2 cellular contexts compared by ENCODE assay signal in the genomic region with DNA sequence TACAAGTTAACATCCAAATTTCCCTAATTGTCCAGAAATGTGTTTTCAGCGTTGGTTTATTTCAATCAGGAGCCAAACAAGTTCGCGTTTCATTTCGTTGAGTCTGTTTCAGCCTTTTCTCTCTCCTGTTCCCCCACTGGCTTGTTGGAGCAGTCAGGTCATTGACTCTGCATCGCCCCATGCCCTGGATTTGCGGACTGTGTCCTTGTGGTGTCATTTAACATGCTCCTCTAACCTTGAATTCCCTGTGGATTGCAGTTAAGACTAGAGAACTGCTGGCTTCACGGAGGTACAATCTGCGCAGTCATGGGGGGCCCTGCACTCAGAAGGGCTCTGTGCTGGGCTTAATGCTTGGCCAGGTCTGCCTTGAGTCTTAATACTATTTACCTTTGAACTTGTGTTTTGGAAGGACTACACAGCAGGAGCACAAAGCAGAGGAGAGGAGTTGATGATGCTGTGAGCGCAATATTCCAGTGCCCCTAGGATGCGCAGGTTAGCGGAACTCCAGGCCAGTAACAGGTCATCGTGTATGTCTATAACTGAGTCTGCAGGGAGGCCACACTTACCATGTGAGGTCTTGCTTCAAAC.
TF ChIP-seq lines count a peak whose summit lies in the region.

No MANE protein-coding gene starts in this region.

TF ChIP-seq in IMR-90, 13 proteins besides CTCF, POLR2A, EP300 and RAD21:
- no peak for TF ChIP-seq MAZ (IDR thresholded peaks at IDR 0.05; ENCODE audit: borderline replicate concordance, low read depth, low read length)
- no peak for TF ChIP-seq RFX5 (IDR thresholded peaks at IDR 0.05; ENCODE audit: low read depth, low read length)
- TF ChIP-seq, protein P1, sequence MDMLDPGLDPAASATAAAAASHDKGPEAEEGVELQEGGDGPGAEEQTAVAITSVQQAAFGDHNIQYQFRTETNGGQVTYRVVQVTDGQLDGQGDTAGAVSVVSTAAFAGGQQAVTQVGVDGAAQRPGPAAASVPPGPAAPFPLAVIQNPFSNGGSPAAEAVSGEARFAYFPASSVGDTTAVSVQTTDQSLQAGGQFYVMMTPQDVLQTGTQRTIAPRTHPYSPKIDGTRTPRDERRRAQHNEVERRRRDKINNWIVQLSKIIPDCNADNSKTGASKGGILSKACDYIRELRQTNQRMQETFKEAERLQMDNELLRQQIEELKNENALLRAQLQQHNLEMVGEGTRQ (IDR thresholded peaks at IDR 0.05; ENCODE audit: low read depth, low read length) = no peak
- TF ChIP-seq SMC3 (IDR thresholded peaks at IDR 0.05; ENCODE audit: low read depth, low read length) = no peak
- TF ChIP-seq NFE2L2 (IDR thresholded peaks at IDR 0.05; ENCODE audit: low read depth, low read length) = no peak
- TF ChIP-seq, protein P2, sequence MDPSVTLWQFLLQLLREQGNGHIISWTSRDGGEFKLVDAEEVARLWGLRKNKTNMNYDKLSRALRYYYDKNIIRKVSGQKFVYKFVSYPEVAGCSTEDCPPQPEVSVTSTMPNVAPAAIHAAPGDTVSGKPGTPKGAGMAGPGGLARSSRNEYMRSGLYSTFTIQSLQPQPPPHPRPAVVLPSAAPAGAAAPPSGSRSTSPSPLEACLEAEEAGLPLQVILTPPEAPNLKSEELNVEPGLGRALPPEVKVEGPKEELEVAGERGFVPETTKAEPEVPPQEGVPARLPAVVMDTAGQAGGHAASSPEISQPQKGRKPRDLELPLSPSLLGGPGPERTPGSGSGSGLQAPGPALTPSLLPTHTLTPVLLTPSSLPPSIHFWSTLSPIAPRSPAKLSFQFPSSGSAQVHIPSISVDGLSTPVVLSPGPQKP (IDR thresholded peaks at IDR 0.05; ENCODE audit: borderline replicate concordance, low read depth, low read length) = no peak
- TF ChIP-seq CHD1 (IDR thresholded peaks at IDR 0.05; ENCODE audit: low read depth, low read length) = no peak
- TF ChIP-seq RCOR1 (IDR thresholded peaks at IDR 0.05; ENCODE audit: insufficient replicate concordance, low read length) = no peak
- no peak for TF ChIP-seq BHLHE40 (IDR thresholded peaks at IDR 0.05; ENCODE audit: low read depth, low read length)
- TF ChIP-seq MAFK (IDR thresholded peaks at IDR 0.05; ENCODE audit: low read depth, low read length) = no peak
- no peak for TF ChIP-seq MXI1 (IDR thresholded peaks at IDR 0.05; ENCODE audit: borderline replicate concordance, low read depth, low read length)
- no peak for TF ChIP-seq CEBPB (IDR thresholded peaks at IDR 0.05; ENCODE audit: low read depth, low read length)
- no peak for TF ChIP-seq FOS (IDR thresholded peaks at IDR 0.05; ENCODE audit: low read depth, low read length)

TF ChIP-seq in K562, 482 proteins besides CTCF, POLR2A, EP300 and RAD21:
- TF ChIP-seq, protein P3, sequence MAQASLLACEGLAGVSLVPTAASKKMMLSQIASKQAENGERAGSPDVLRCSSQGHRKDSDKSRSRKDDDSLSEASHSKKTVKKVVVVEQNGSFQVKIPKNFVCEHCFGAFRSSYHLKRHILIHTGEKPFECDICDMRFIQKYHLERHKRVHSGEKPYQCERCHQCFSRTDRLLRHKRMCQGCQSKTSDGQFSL (CRISPR knock-in tag; IDR thresholded peaks at IDR 0.05) = no peak
- TF ChIP-seq, protein P3 (tag; IDR thresholded peaks at IDR 0.05) = no peak
- TF ChIP-seq SP2 (IDR thresholded peaks at IDR 0.05; ENCODE audit: extremely low read depth, low read depth, low read length, poor library complexity, severe bottlenecking) = no peak
